Comparison of ENCODE assay signal across 16 cellular contexts in genomic region chr13:107669356-107669755, GRCh38.
DNase-seq lines count a peak whose midpoint lies in the region; FAIRE-seq and TF ChIP-seq lines count a peak whose summit lies in the region.
"Had no signal": no experiment of that assay in that cellular context is flagged by ENCODE, and none has a peak within 500 bp of the region (broad histone marks: within the 10 kb centered on the region; RNA-seq: fewer than 3 reads in every experiment).

No MANE protein-coding gene starts in this region.

- no peaks in the 10 kb centered on the region for H3K4me1 ChIP-seq in stomach
- H3K4me1 ChIP-seq: BLaER1, gastrocnemius medialis had no signal

- H3K4me3 ChIP-seq in stomach: no peak overlapping the region
- H3K4me3 ChIP-seq: BLaER1, gastrocnemius medialis had no signal

- intact Hi-C loops in stomach (cut with DNase I; ENCODE audit: low total_unique reads): no loop called here

- 70 to 86% (median 78%) methylated on average over 4 of the region's 4 CpGs for WGBS in stomach, 5 donors

- POLR2A ChIA-PET in RWPE1 (lab: Yijun Ruan, JAX; ENCODE audit: low non-redundant PET): no interaction called here

- H3K36me3 ChIP-seq in stomach: no peaks in the 10 kb centered on the region
- H3K36me3 ChIP-seq: BLaER1, gastrocnemius medialis had no signal

- H3K9me3 ChIP-seq in stomach: peaks cover 0 to 10% (median 4%) of the 10 kb centered on the region in 4 donors
- H3K9me3 ChIP-seq: BLaER1, gastrocnemius medialis had no signal

- no peak for TF ChIP-seq POLR2A in stomach (IDR thresholded peaks at IDR 0.05)

- no peak for TF ChIP-seq CTCF in stomach (IDR thresholded peaks at IDR 0.05)
- TF ChIP-seq CTCF in RWPE1 (conservative IDR thresholded peaks at IDR 0.05; ENCODE audit: low read depth): no peak

- CTCF ChIA-PET in RWPE1 (lab: Yijun Ruan, JAX): no interaction called here

- no peaks in the 10 kb centered on the region for H3K27me3 ChIP-seq in stomach
- H3K27me3 ChIP-seq: BLaER1, gastrocnemius medialis had no signal

- DNase-seq in COLO829 (ENCODE audit: low spot score): peak; percentile 73
- peak in 2 of 3 experiments; percentile 36 to 67 for DNase-seq in NCI-H1417 (lab: John Stamatoyannopoulos, UW)
- peak; percentile 81 for DNase-seq in SW480 (ENCODE audit: low spot score)
- DNase-seq in retina: no peak
- DNase-seq in stomach: no peak
- no peak for DNase-seq in activated CD4-positive, alpha-beta T cell treated with anti-CD3 and anti-CD28 coated beads for 1 hour
- DNase-seq in RWPE1 (ENCODE audit: low spot score): no peak
- DNase-seq: activated naive CD4-positive, alpha-beta T cell treated with anti-CD3 and anti-CD28 coated beads for 36 hours; DMS79 treated with DMSO at 0.1 percent for 48 hours; effector memory CD4-positive, alpha-beta T cell; gastrocnemius medialis; GOT3; NCI-H226 had no signal

- no peak overlapping the region for H3K27ac ChIP-seq in stomach
- no peak overlapping the region for H3K27ac ChIP-seq in RWPE1
- H3K27ac ChIP-seq: BLaER1, gastrocnemius medialis had no signal

- FAIRE-seq in islet of Langerhans (lab: Jason Lieb, UNC): peak; percentile 96
- FAIRE-seq: bronchial epithelial cell had no signal

- no peak for TF ChIP-seq EP300 in stomach (IDR thresholded peaks at IDR 0.05)

Comparison
In these comparisons a context has a peak if more than half of its experiments do, and no peak if none do; other contexts are left out.
1. DNase-seq: peak in COLO829 (single experiment), NCI-H1417 (2 of 3) and SW480 (single experiment); none in retina (single experiment), stomach (single experiment), activated CD4-positive, alpha-beta T cell treated with anti-CD3 and anti-CD28 coated beads for 1 hour (single experiment) and RWPE1 (single experiment).